12 cellular contexts compared by ENCODE assay signal in the genomic region with DNA sequence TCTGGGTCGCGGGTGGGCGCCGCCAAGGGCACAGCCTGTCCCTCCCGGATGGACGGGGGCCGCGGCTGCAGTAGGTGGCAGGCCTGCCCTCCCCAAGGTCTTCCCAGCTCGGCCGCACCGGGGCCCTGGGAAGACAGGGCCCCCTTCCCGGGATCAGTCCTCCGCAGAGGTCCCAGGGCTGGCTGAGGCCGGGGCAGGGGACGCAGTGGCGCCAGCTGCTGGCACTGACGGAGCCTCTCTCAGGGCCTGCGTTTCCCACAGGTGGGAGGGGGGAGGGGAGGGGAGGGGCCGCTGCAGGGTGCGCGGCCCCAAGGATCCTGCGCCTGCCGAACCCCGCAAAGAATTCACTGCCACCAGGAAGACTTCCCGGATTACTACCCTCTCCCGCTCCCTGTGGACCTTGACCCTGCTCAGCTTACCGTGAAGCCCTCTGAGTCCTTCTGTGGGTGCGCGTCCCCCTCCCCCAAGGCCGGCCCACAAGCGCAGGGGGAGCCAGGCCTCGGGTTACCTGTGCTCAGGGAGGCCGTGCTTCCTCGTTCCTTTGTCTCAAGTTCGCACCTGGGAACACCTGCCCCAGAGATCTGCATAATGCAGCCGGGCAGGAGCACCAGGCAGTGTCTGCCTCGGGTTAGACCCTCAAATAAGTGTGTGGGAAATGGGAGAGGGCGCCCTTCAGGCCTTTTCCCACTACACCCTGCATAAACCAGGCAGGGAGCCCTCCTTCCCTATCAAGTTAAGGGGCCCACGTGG. TPM values are rescaled to one million over a fixed set of nuclear protein-coding genes. Genes with fewer than 3 reads are reported as not detected.
A peak's percentile ranks its signal among the peaks of the same experiment; 100 is the strongest.
DNase-seq lines count a peak whose midpoint lies in the region; ATAC-seq and TF ChIP-seq lines count a peak whose summit lies in the region.
"Had no signal": no experiment of that assay in that cellular context is flagged by ENCODE, and none has a peak within 500 bp of the region (broad histone marks: within the 10 kb centered on the region; RNA-seq: fewer than 3 reads in every experiment).

No MANE protein-coding gene starts in this region.

- H3K9ac ChIP-seq in colonic mucosa (ENCODE audit: low read depth in 2 of 2, low read length in 2 of 2), result peak overlapping the region; percentile 19 to 55
- no peak overlapping the region for H3K9ac ChIP-seq in liver (ENCODE audit: low read depth in 1 of 2, low read length in 2 of 2)

- TF ChIP-seq CTCF in colonic mucosa (IDR thresholded peaks at IDR 0.05), result no peak
- TF ChIP-seq CTCF in liver (IDR thresholded peaks at IDR 0.05; ENCODE audit: low read depth, low read length, missing input control), result no peak

- WGBS in liver, result 36% methylated on average over 39 of the region's 39 CpGs

- DNase-seq in Right ventricle myocardium inferior (ENCODE audit: missing footprints) (peak; percentile 67), cardiac septum (ENCODE audit: low spot score) (no peak), colonic mucosa (peak; percentile 73), ureter (ENCODE audit: low spot score) (peak; percentile 55), SKM-1 treated with dmso at 0.1 percent for 144 hours (lab: John Stamatoyannopoulos, UW; ENCODE audit: unreplicated experiment) (no peak), G401 (ENCODE audit: low spot score) (no peak)
- DNase-seq: activated T-cell treated with anti-CD3 and anti-CD28 coated beads, Interleukin-2, amount 50 U/mL, for 24 hours; CD4-positive, CD25-positive, alpha-beta regulatory T cell; MG63; stimulated activated CD4-positive, alpha-beta T cell treated with anti-CD3 and anti-CD28 coated beads, Interleukin-4, amount 100 ng/mL, for 24 hours had no signal

- in situ Hi-C loops in G401 (cut with HindIII; ENCODE audit: low sequenced_read_pairs), result no loop called here

- ATAC-seq in Right ventricle myocardium inferior, result peak; percentile 56
- ATAC-seq in HG03097 (IDR thresholded peaks at IDR 0.05; ENCODE audit: low FRiP score, unreplicated experiment), result no peak

- H3K27ac ChIP-seq in colonic mucosa (no peak overlapping the region), liver (ENCODE audit: low read depth in 1 of 2, low read length in 2 of 2) (no peak overlapping the region)

- intact Hi-C loops in Right ventricle myocardium inferior (cut with DNase I) (loop anchor here (5.0 kb wide), 1 partner anchor 34 kb away; a partner anchor contains a TSS), cardiac septum (cut with DNase I) (no loop called here), colonic mucosa (cut with DNase I) (no loop called here)

- H3K36me3 ChIP-seq in colonic mucosa (no peaks in the 10 kb centered on the region), liver (ENCODE audit: control insufficient read depth in 4 of 4, insufficient read depth in 3 of 4, low read depth in 1 of 4, low read length in 3 of 4) (no peaks in the 10 kb centered on the region)
- H3K36me3 ChIP-seq: MG63 had no signal

- TF ChIP-seq RAD21 in liver (IDR thresholded peaks at IDR 0.05), result no peak

- no peaks in the 10 kb centered on the region for H3K4me1 ChIP-seq in colonic mucosa
- peaks cover 4 to 18% (median 7%) of the 10 kb centered on the region in 4 donors for H3K4me1 ChIP-seq in liver (ENCODE audit: control insufficient read depth in 4 of 4, insufficient read depth in 4 of 4, low read length in 3 of 4)

- peaks cover 4% of the 10 kb centered on the region for H3K27me3 ChIP-seq in colonic mucosa
- no peaks in the 10 kb centered on the region for H3K27me3 ChIP-seq in liver (ENCODE audit: control insufficient read depth in 4 of 4, insufficient read depth in 4 of 4, low read length in 3 of 4)

- H3K4me3 ChIP-seq in colonic mucosa, result peak overlapping the region; percentile 13
- no peak overlapping the region for H3K4me3 ChIP-seq in liver (ENCODE audit: low read depth in 1 of 3, low read length in 3 of 3)
- H3K4me3 ChIP-seq: MG63 had no signal

- H3K9me3 ChIP-seq in colonic mucosa, result no peaks in the 10 kb centered on the region
- H3K9me3 ChIP-seq in liver (ENCODE audit: control insufficient read depth in 4 of 4, low read length in 3 of 4), result no peaks in the 10 kb centered on the region
- H3K9me3 ChIP-seq: MG63 had no signal

TF ChIP-seq in liver, 16 proteins besides CTCF, POLR2A, EP300 and RAD21:
- no peak for TF ChIP-seq HNF4G (IDR thresholded peaks at IDR 0.05)
- peak; percentile 30 for TF ChIP-seq SP1 (IDR thresholded peaks at IDR 0.05)
- TF ChIP-seq HNF4A (conservative IDR thresholded peaks at IDR 0.05), result peak in 1 of 2 donors; percentile 46
- TF ChIP-seq, protein P1, sequence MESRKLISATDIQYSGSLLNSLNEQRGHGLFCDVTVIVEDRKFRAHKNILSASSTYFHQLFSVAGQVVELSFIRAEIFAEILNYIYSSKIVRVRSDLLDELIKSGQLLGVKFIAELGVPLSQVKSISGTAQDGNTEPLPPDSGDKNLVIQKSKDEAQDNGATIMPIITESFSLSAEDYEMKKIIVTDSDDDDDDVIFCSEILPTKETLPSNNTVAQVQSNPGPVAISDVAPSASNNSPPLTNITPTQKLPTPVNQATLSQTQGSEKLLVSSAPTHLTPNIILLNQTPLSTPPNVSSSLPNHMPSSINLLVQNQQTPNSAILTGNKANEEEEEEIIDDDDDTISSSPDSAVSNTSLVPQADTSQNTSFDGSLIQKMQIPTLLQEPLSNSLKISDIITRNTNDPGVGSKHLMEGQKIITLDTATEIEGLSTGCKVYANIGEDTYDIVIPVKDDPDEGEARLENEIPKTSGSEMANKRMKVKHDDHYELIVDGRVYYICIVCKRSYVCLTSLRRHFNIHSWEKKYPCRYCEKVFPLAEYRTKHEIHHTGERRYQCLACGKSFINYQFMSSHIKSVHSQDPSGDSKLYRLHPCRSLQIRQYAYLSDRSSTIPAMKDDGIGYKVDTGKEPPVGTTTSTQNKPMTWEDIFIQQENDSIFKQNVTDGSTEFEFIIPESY (IDR thresholded peaks at IDR 0.05), result no peak

RNA-seq across cellular contexts. Expression of a gene that starts 5.1 kb away (rescaled TPM):
- total RNA-seq in Right ventricle myocardium inferior, result 19.6 TPM
- total RNA-seq in cardiac septum, result 6.9 TPM
- 1 to 10 TPM; 7.9 to 8.3 TPM for total RNA-seq in colonic mucosa
- total RNA-seq in liver, result 1 to 10 TPM; 3.5 TPM
- polyA plus RNA-seq in liver, result 1 to 10 TPM; 1.9 to 3.7 TPM
- 10.1 TPM for total RNA-seq in ureter
- total RNA-seq in G401 (2014; rRNA removed; shearing (Covaris generic)), result 10.4 and 15.2 TPM in 2 replicates

RNA-seq across cellular contexts. Expression of a gene that starts 8.6 kb away (rescaled TPM):
- total RNA-seq in Right ventricle myocardium inferior, result 27.9 TPM
- total RNA-seq in cardiac septum, result 23.2 TPM
- 10 to 100 TPM; 17.3 to 19.8 TPM for total RNA-seq in colonic mucosa
- 10 to 100 TPM; 11.5 to 19.0 TPM for total RNA-seq in liver
- 10 to 100 TPM in 1 of 2 donors, 1 to 10 TPM in 1; 9.3 to 12.0 TPM for polyA plus RNA-seq in liver
- total RNA-seq in ureter, result 12.9 TPM
- total RNA-seq in G401 (2014; rRNA removed; shearing (Covaris generic)), result 13.0 and 19.4 TPM in 2 replicates

RNA-seq across cellular contexts. Expression of a gene that starts 8.6 kb away (rescaled TPM):
- total RNA-seq in Right ventricle myocardium inferior (2.4 TPM), cardiac septum (3.9 TPM), colonic mucosa (1 to 10 TPM; 6.5 to 6.6 TPM), liver (1 to 10 TPM; 1.6 to 1.9 TPM), ureter (8.7 TPM)
- polyA plus RNA-seq in liver, result 1 to 10 TPM; 1.5 to 2.0 TPM
- 3.8 and 8.8 TPM in 2 replicates for total RNA-seq in G401 (2014; rRNA removed; shearing (Covaris generic))

RNA-seq across cellular contexts. Expression of a gene that starts 36.2 kb away (rescaled TPM):
- total RNA-seq in Right ventricle myocardium inferior, result 36.5 TPM
- total RNA-seq in cardiac septum, result 29.1 TPM
- total RNA-seq in colonic mucosa, result 10 to 100 TPM; 57.8 to 88.6 TPM
- 10 to 100 TPM; 16.8 to 40.0 TPM for total RNA-seq in liver
- polyA plus RNA-seq in liver, result 10 to 100 TPM; 57.0 to 72.4 TPM
- total RNA-seq in ureter, result 62.9 TPM
- 22.4 and 23.9 TPM in 2 replicates for total RNA-seq in G401 (2014; rRNA removed; shearing (Covaris generic))

RNA-seq across cellular contexts. Expression of a gene that starts 41.0 kb away (rescaled TPM):
- 21.4 TPM for total RNA-seq in Right ventricle myocardium inferior
- total RNA-seq in cardiac septum, result 24.1 TPM
- 10 to 100 TPM; 35.2 to 67.6 TPM for total RNA-seq in colonic mucosa
- 10 to 100 TPM; 14.4 to 14.9 TPM for total RNA-seq in liver
- polyA plus RNA-seq in liver, result 10 to 100 TPM; 24.6 to 39.8 TPM
- total RNA-seq in ureter, result 69.7 TPM
- 78.9 and 91.6 TPM in 2 replicates for total RNA-seq in G401 (2014; rRNA removed; shearing (Covaris generic))

Comparison
In these comparisons a context has a peak if more than half of its experiments do, and no peak if none do; other contexts are left out.
1. DNase-seq: peak in Right ventricle myocardium inferior (single experiment), colonic mucosa (single experiment) and ureter (single experiment); none in cardiac septum (single experiment), SKM-1 treated with dmso at 0.1 percent for 144 hours (single experiment) and G401 (single experiment).
2. H3K9ac ChIP-seq: peak in colonic mucosa (2 of 2); none in liver (0 of 2).